ENCODE assay signal across 8 cellular contexts in the genomic region with DNA sequence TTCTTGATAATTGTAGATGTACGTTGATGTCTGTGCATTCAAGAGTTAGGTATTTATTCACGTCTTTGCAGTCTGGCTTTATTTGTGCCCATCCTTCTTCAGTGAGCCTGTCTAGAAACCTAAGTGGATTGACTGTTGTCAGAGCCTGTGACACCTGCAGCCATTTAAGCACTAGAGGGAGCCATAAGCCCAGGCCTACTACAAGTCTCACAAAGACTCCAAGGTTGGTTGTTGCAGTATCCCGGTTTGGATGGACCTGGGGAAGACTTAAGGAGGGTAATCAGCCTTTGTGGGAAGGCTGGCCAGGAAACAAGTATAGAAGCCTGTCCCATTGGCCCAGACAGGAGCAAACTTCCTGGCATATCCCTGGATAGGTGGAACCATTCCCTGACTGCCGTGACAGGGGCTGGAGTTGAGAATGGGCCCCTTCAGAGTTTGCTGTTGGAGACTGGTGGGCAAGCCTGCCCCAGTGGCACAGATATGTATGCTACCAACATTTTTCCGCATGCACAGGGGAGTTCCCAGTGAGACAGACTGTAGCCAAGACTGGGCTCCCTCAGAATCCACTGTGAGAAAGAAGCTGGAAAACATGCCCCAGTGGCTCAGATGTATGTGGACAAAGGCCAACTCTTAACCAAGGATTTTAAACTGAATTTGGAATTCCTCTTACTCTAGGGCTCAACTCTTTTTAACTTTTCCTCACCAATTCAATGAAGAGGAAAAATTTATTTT. TPM values are rescaled to one million over a fixed set of nuclear protein-coding genes. Genes with fewer than 3 reads are reported as not detected.
DNase-seq lines count a peak whose midpoint lies in the region; ATAC-seq, FAIRE-seq and TF ChIP-seq lines count a peak whose summit lies in the region.

No MANE protein-coding gene starts in this region.

- no peak for TF ChIP-seq POLR2A in H54 (IDR thresholded peaks at IDR 0.05; ENCODE audit: low read depth, low read length)
- no peak for TF ChIP-seq POLR2A in adrenal gland (IDR thresholded peaks at IDR 0.05)

- H3K27ac ChIP-seq in adrenal gland (no peak overlapping the region), iPS DF 6.9 (ENCODE audit: low read length) (no peak overlapping the region)

- WGBS in adrenal gland, 4 donors = 48 to 59% (median 55%) methylated on average over 5 of the region's 5 CpGs
- no CpG with 5 or more reads among the region's 5 CpGs for WGBS in iPS DF 6.9 (ENCODE audit: insufficient coverage, insufficient read length)

- FAIRE-seq in H54 (lab: Jason Lieb, UNC) = peak; percentile 84

- H3K4me1 ChIP-seq in adrenal gland (replicated peaks in 1 of 2) (no peaks in the 10 kb centered on the region), iPS DF 6.9 (ENCODE audit: control insufficient read depth, insufficient read depth, low read length) (no peaks in the 10 kb centered on the region)

- H3K4me3 ChIP-seq in adrenal gland (no peak overlapping the region), iPS DF 6.9 (ENCODE audit: low read length) (no peak overlapping the region)

- no peaks in the 10 kb centered on the region for H3K9me3 ChIP-seq in adrenal gland (replicated peaks in 1 of 3)
- no peaks in the 10 kb centered on the region for H3K9me3 ChIP-seq in iPS DF 6.9 (ENCODE audit: control insufficient read depth, insufficient read depth, low read length)

- no peaks in the 10 kb centered on the region for H3K36me3 ChIP-seq in adrenal gland (replicated peaks in 1 of 2)
- H3K36me3 ChIP-seq in iPS DF 6.9 (ENCODE audit: control insufficient read depth, insufficient read depth, low read length) = no peaks in the 10 kb centered on the region

- peak; percentile 36 to 62 (median 52) for TF ChIP-seq CTCF in adrenal gland (IDR thresholded peaks at IDR 0.05)

- intact Hi-C loops in adrenal gland (cut with DNase I) = no loop called here

- no peaks in the 10 kb centered on the region for H3K27me3 ChIP-seq in adrenal gland
- H3K27me3 ChIP-seq in iPS DF 6.9 (ENCODE audit: control insufficient read depth, insufficient read depth, low read length) = no peaks in the 10 kb centered on the region

- DNase-seq in Ammon's horn (ENCODE audit: low spot score) (peak; percentile 43), H54 (ENCODE audit: insufficient read length, low spot score) (peak; percentile 31), NCI-H2171 treated with DMSO at 0.1 percent for 48 hours (lab: John Stamatoyannopoulos, UW) (peak; percentile 88), adrenal gland (peak; percentile 30 to 71 (median 46)), iPS DF 6.9 (ENCODE audit: low read depth, low spot score) (peak; percentile 79), retina (no peak)

- ATAC-seq in HG03280 (IDR thresholded peaks at IDR 0.05; ENCODE audit: unreplicated experiment) (no peak), HG02571 (IDR thresholded peaks at IDR 0.05; ENCODE audit: unreplicated experiment) (no peak)

RNA-seq across cellular contexts. Expression of gene LRRC30, which starts 9.3 kb away (rescaled TPM):
- not detected for total RNA-seq in adrenal gland
- not detected for polyA plus RNA-seq in adrenal gland
